ENCODE assay signal across 21 cellular contexts in genomic region chr10:95262763-95263518, GRCh38. TPM values are rescaled to one million over a fixed set of nuclear protein-coding genes. Genes with fewer than 3 reads are reported as not detected.
DNase-seq lines count a peak whose midpoint lies in the region; FAIRE-seq and TF ChIP-seq lines count a peak whose summit lies in the region.
"Had no signal": no experiment of that assay in that cellular context is flagged by ENCODE, and none has a peak within 500 bp of the region (broad histone marks: within the 10 kb centered on the region; RNA-seq: fewer than 3 reads in every experiment).

No MANE protein-coding gene starts in this region.

- H3K27me3 ChIP-seq in hepatocyte (no peaks in the 10 kb centered on the region), parathyroid adenoma (ENCODE audit: control insufficient read depth, insufficient read depth, low read length) (no peaks in the 10 kb centered on the region)

- no peak overlapping the region for H3K9ac ChIP-seq in parathyroid adenoma

- H3K9me3 ChIP-seq in hepatocyte (ENCODE audit: low read depth) (no peaks in the 10 kb centered on the region), parathyroid adenoma (ENCODE audit: control insufficient read depth, low read length) (no peaks in the 10 kb centered on the region)
- H3K9me3 ChIP-seq: psoas muscle had no signal

- no peak overlapping the region for H2AFZ ChIP-seq in hepatocyte
- H2AFZ ChIP-seq in parathyroid adenoma = no peak overlapping the region

- H3K36me3 ChIP-seq in hepatocyte (replicated peaks; ENCODE audit: insufficient read depth, low read depth) (no peaks in the 10 kb centered on the region), parathyroid adenoma (ENCODE audit: control insufficient read depth, insufficient read depth, low read length) (no peaks in the 10 kb centered on the region)

- intact Hi-C loops in Calu3 (cut with micrococcal nuclease; ENCODE audit: unreplicated experiment) = no loop called here

- peaks cover 12% of the 10 kb centered on the region for H3K36me3 Mint-ChIP-seq in Calu3 (ENCODE audit: insufficient read depth, unreplicated experiment)
- H3K36me3 Mint-ChIP-seq: CD4-positive, CD25-positive, alpha-beta regulatory T cell had no signal

- H3K27ac Mint-ChIP-seq in Calu3 (ENCODE audit: unreplicated experiment) = peak overlapping the region; percentile 3
- H3K27ac Mint-ChIP-seq: CD4-positive, CD25-positive, alpha-beta regulatory T cell; natural killer cell had no signal

- H3K27ac ChIP-seq in RWPE1 = peak overlapping the region; percentile 57
- peak overlapping the region; percentile 94 for H3K27ac ChIP-seq in hepatocyte
- no peak overlapping the region for H3K27ac ChIP-seq in parathyroid adenoma

- POLR2A ChIA-PET in RWPE1 (lab: Yijun Ruan, JAX; ENCODE audit: low non-redundant PET) = no interaction called here

- peaks cover 10% of the 10 kb centered on the region for H3K79me2 ChIP-seq in hepatocyte
- H3K79me2 ChIP-seq in parathyroid adenoma = peaks cover 3% of the 10 kb centered on the region

- no peaks in the 10 kb centered on the region for H3K9me3 Mint-ChIP-seq in Calu3 (ENCODE audit: low read depth, unreplicated experiment)
- H3K9me3 Mint-ChIP-seq: CD4-positive, CD25-positive, alpha-beta regulatory T cell; natural killer cell had no signal

- H3K4me1 Mint-ChIP-seq in Calu3 (ENCODE audit: low read depth, unreplicated experiment) = peaks cover 45% of the 10 kb centered on the region

- H3K4me3 ChIP-seq in hepatocyte = no peak overlapping the region
- H3K4me3 ChIP-seq in parathyroid adenoma (ENCODE audit: low read depth, low read length) = no peak overlapping the region
- H3K4me3 ChIP-seq: lung, psoas muscle had no signal

- WGBS in hepatocyte (ENCODE audit: low lambda C conversion rate, missing lambda C conversion rate) = 71% methylated on average over 5 of the region's 5 CpGs

- H3K27me3 Mint-ChIP-seq in Calu3 (ENCODE audit: unreplicated experiment) = no peaks in the 10 kb centered on the region

- BruUV-seq in Calu3 (replicated peaks; lab: Mats Ljungman, UMichigan) = no TSS peak

- DNase-seq in Calu3 = no peak
- DNase-seq in RWPE1 (ENCODE audit: low spot score) = no peak
- no peak for DNase-seq in hepatocyte (ENCODE audit: low spot score)
- DNase-seq in NCI-H2227 (lab: John Stamatoyannopoulos, UW; ENCODE audit: unreplicated experiment) = no peak
- no peak for DNase-seq in NCI-H526 treated with DMSO at 0.1 percent for 48 hours (lab: John Stamatoyannopoulos, UW)
- no peak for DNase-seq in GM19239 (ENCODE audit: insufficient read length, low spot score)
- DNase-seq in globus pallidus (ENCODE audit: low spot score) = no peak
- DNase-seq: activated CD8-positive, alpha-beta memory T cell treated with anti-CD3 and anti-CD28 coated beads, Interleukin-2, amount 50 U/mL, for 48 hours; amniotic stem cell; CD4-positive, CD25-positive, alpha-beta regulatory T cell; Karpas-422; natural killer cell; NCI-H1105; NCI-H2081 treated with DMSO at 0.1 percent for 48 hours; NCI-H524; psoas muscle; SHP77 treated with DMSO at 0.1 percent for 48 hours; small intestine; T-helper 1 cell had no signal

- H3K4me2 ChIP-seq in hepatocyte (no peak overlapping the region), parathyroid adenoma (ENCODE audit: low read length) (peak overlapping the region; percentile 13)

- FAIRE-seq in GM19239 (lab: Jason Lieb, UNC) = no peak
- FAIRE-seq: small intestine had no signal

- no peaks in the 10 kb centered on the region for H4K20me1 ChIP-seq in hepatocyte (ENCODE audit: insufficient read depth, poor library complexity, severe bottlenecking)

- H3K4me3 Mint-ChIP-seq in Calu3 (ENCODE audit: low read depth, unreplicated experiment) = no peak overlapping the region
- H3K4me3 Mint-ChIP-seq: CD4-positive, CD25-positive, alpha-beta regulatory T cell; natural killer cell had no signal

- no peak for TF ChIP-seq CTCF in Calu3 (IDR thresholded peaks at IDR 0.05; ENCODE audit: unreplicated experiment)
- TF ChIP-seq CTCF in RWPE1 (conservative IDR thresholded peaks at IDR 0.05; ENCODE audit: low read depth) = no peak
- TF ChIP-seq CTCF in hepatocyte (IDR thresholded peaks at IDR 0.05; ENCODE audit: poor library complexity) = no peak
- no peak for TF ChIP-seq CTCF in parathyroid adenoma (IDR thresholded peaks at IDR 0.05)

- CTCF ChIA-PET in Calu3 (lab: Charles Lee) (no interaction called here), RWPE1 (lab: Yijun Ruan, JAX) (no interaction called here)

- H3K4me1 ChIP-seq in hepatocyte (ENCODE audit: insufficient read depth) = peaks cover 43% of the 10 kb centered on the region
- H3K4me1 ChIP-seq in parathyroid adenoma = peaks cover 42% of the 10 kb centered on the region

- no peaks in the 10 kb centered on the region for H3K9me2 ChIP-seq in hepatocyte (replicated peaks; ENCODE audit: insufficient read depth)

RNA-seq across cellular contexts. Expression of gene PDLIM1, which starts 27.9 kb away (rescaled TPM):
- 49.7 and 50.2 TPM in 2 replicates for total RNA-seq in Calu3 (2022)
- 58.2 and 61.0 TPM in 2 replicates for total RNA-seq in hepatocyte
- 176 TPM in 2 replicates for polyA plus RNA-seq in hepatocyte
